14 cellular contexts compared by ENCODE assay signal in genomic region chr15:68528891-68529290, GRCh38. TPM values are rescaled to one million over a fixed set of nuclear protein-coding genes. Genes with fewer than 3 reads are reported as not detected.
A peak's percentile ranks its signal among the peaks of the same experiment; 100 is the strongest.
DNase-seq lines count a peak whose midpoint lies in the region; ATAC-seq and TF ChIP-seq lines count a peak whose summit lies in the region.
"Had no signal": no experiment of that assay in that cellular context is flagged by ENCODE, and none has a peak within 500 bp of the region (broad histone marks: within the 10 kb centered on the region; RNA-seq: fewer than 3 reads in every experiment).

No MANE protein-coding gene starts in this region.

- H3K27me3 ChIP-seq in brain microvascular endothelial cell (replicated peaks): no peaks in the 10 kb centered on the region
- H3K27me3 ChIP-seq: cardiac muscle cell, pancreas, stomach had no signal

- no peaks in the 10 kb centered on the region for H3K36me3 ChIP-seq in brain microvascular endothelial cell (replicated peaks)
- H3K36me3 ChIP-seq: cardiac muscle cell, pancreas, stomach had no signal

- no peak overlapping the region for H3K4me3 ChIP-seq in brain microvascular endothelial cell (ENCODE audit: low read depth, low read length)
- H3K4me3 ChIP-seq: cardiac muscle cell, pancreas, stomach had no signal

- DNase-seq in ELR (ENCODE audit: low read depth): peak; percentile 28
- DNase-seq in LHCN-M2 (ENCODE audit: low read depth): peak; percentile 59
- DNase-seq in brain microvascular endothelial cell: peak; percentile 86
- peak; percentile 77 to 80 for DNase-seq in lung microvascular endothelial cell (ENCODE audit: low read depth in 2 of 2)
- DNase-seq in epidermal melanocyte (ENCODE audit: insufficient read length, low spot score): no peak
- no peak for DNase-seq in HUDEP-2 (lab: John Stamatoyannopoulos, UW; ENCODE audit: unreplicated experiment in 76 of 76)
- DNase-seq: foreskin keratinocyte; NCI-H1092; pancreas; stimulated activated CD4-positive, alpha-beta T cell treated with anti-CD3 and anti-CD28 coated beads, Interleukin-4, amount 100 ng/mL, for 24 hours; stomach had no signal

- no peak for TF ChIP-seq CTCF in brain microvascular endothelial cell (IDR thresholded peaks at IDR 0.05; ENCODE audit: low read depth, low read length, missing control alignments)

- ATAC-seq in HG03095 (IDR thresholded peaks at IDR 0.05; ENCODE audit: unreplicated experiment) (no peak), HG02588 (IDR thresholded peaks at IDR 0.05; ENCODE audit: unreplicated experiment) (no peak)
- ATAC-seq: foreskin keratinocyte, pancreas had no signal

- in situ Hi-C loops in brain microvascular endothelial cell (cut with HindIII; ENCODE audit: low pct_ligation_motif_present, low sequenced_read_pairs): no loop called here

- H3K27ac ChIP-seq in brain microvascular endothelial cell: peak overlapping the region; percentile 68
- H3K27ac ChIP-seq: cardiac muscle cell, foreskin keratinocyte, pancreas, stomach had no signal

RNA-seq across cellular contexts. Expression of gene CORO2B, which starts 49.9 kb away (rescaled TPM):
- 18.3 and 20.3 TPM in 2 replicates for total RNA-seq in LHCN-M2 (2014; rRNA removed)
- polyA plus RNA-seq in LHCN-M2 (2012): 7.8 TPM
- 0.20 and 1.3 TPM in 2 replicates for total RNA-seq in lung microvascular endothelial cell

Comparison
In these comparisons a context has a peak if more than half of its experiments do, and no peak if none do; other contexts are left out.
1. DNase-seq: peak in ELR (single experiment), LHCN-M2 (single experiment), brain microvascular endothelial cell (single experiment) and lung microvascular endothelial cell (2 of 2); none in epidermal melanocyte (single experiment) and HUDEP-2 (0 of 76).